In the genomic region with DNA sequence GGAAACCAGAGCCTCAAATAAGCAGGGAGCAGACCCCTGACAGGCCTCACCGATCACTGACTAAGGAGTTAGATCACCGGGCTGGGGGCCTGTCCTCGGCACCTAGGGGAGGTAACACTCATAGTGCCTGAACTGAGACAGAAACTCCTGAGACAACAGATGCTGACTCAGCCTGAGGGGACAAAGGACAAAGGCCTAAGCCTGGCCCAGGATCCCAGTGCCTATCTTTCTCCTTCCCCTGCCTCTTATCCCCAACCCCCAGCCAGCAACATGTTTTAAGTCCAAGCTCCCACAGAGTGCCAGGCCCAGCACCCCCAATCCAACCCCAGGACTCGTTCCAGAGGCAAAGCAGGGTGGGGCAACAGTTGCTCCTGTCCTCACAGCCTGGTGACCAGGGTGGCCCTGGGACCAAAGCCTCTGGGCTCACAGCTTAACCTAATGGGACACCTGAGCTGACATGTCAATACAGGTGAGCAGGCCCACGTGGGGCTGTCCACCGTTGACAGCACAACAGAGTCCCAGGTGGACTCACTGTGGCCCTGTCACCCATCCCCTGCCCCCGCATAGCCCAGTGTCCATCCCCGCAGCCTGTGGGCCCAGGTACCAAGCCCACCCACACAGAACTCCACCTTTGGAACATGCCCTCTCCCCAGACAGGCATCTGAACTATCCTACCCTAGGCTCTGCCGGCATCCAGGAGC, we compare ENCODE assay signal across 15 cellular contexts. TPM values are rescaled to one million over a fixed set of nuclear protein-coding genes. Genes with fewer than 3 reads are reported as not detected.
DNase-seq lines count a peak whose midpoint lies in the region; ATAC-seq and TF ChIP-seq lines count a peak whose summit lies in the region.
"Had no signal": no experiment of that assay in that cellular context is flagged by ENCODE, and none has a peak within 500 bp of the region (broad histone marks: within the 10 kb centered on the region; RNA-seq: fewer than 3 reads in every experiment).

No MANE protein-coding gene starts in this region.

- H3K4me1 Mint-ChIP-seq in chondrocyte (ENCODE audit: low read depth) (peaks cover 17% of the 10 kb centered on the region), WTC11 (peaks cover 17% of the 10 kb centered on the region)
- H3K4me1 Mint-ChIP-seq: central memory CD8-positive, alpha-beta T cell had no signal

- H3K36me3 ChIP-seq in BLaER1 treated with 17β-estradiol and CSF1 and Interleukin-3, amounts not matched to agents 10 nM and 100 nM: no peaks in the 10 kb centered on the region
- H3K36me3 ChIP-seq in liver (ENCODE audit: control insufficient read depth in 4 of 4, insufficient read depth in 3 of 4, low read depth in 1 of 4, low read length in 3 of 4) (no peaks in the 10 kb centered on the region), spleen (no peaks in the 10 kb centered on the region)

- H3K9me3 ChIP-seq in BLaER1 treated with 17β-estradiol and CSF1 and Interleukin-3, amounts not matched to agents 10 nM and 100 nM (replicated peaks in 1 of 11): no peaks in the 10 kb centered on the region
- no peaks in the 10 kb centered on the region for H3K9me3 ChIP-seq in liver (ENCODE audit: control insufficient read depth in 4 of 4, low read length in 3 of 4)
- no peaks in the 10 kb centered on the region for H3K9me3 ChIP-seq in spleen

- peaks cover 3% of the 10 kb centered on the region for H3K36me3 Mint-ChIP-seq in chondrocyte (ENCODE audit: low read depth)
- no peaks in the 10 kb centered on the region for H3K36me3 Mint-ChIP-seq in WTC11

- H3K27me3 Mint-ChIP-seq in chondrocyte (ENCODE audit: low read depth) (peaks cover 14% of the 10 kb centered on the region), WTC11 (ENCODE audit: low read depth) (peaks cover 5% of the 10 kb centered on the region; the same call in 1 of the 2 replicates)

- ATAC-seq in WTC11: no peak
- ATAC-seq in GM19351 (IDR thresholded peaks at IDR 0.05; ENCODE audit: unreplicated experiment): no peak
- ATAC-seq: esophagus mucosa had no signal

- H4K20me1 ChIP-seq in BLaER1 treated with 17β-estradiol and CSF1 and Interleukin-3, amounts not matched to agents 10 nM and 100 nM: no peaks in the 10 kb centered on the region

- no peak overlapping the region for H3K27ac Mint-ChIP-seq in chondrocyte (ENCODE audit: unreplicated experiment)
- no peak overlapping the region for H3K27ac Mint-ChIP-seq in WTC11
- H3K27ac Mint-ChIP-seq: activated naive CD4-positive, alpha-beta T cell treated with anti-CD3 and anti-CD28 coated beads for 36 hours had no signal

- H3K9me3 Mint-ChIP-seq in chondrocyte (ENCODE audit: low read depth) (no peaks in the 10 kb centered on the region), WTC11 (no peaks in the 10 kb centered on the region)
- H3K9me3 Mint-ChIP-seq: activated naive CD4-positive, alpha-beta T cell treated with anti-CD3 and anti-CD28 coated beads for 36 hours; central memory CD8-positive, alpha-beta T cell had no signal

- 0 out of 22 replicates have a peak overlapping the region, but pooled peaks of 1 of the 11 experiments have one; percentile 61 for H3K27ac ChIP-seq in BLaER1 treated with 17β-estradiol and CSF1 and Interleukin-3, amounts not matched to agents 10 nM and 100 nM
- H3K27ac ChIP-seq in liver (ENCODE audit: low read depth in 1 of 2, low read length in 2 of 2) (peak overlapping the region; percentile 36 to 65), spleen (peak overlapping the region in 6 of 8 donors; percentile 65 to 79 (median 74))

- peak overlapping the region in 2 of 11 experiments; percentile 15 to 29; a peak in 2 of 22 replicates for H3K9ac ChIP-seq in BLaER1 treated with 17β-estradiol and CSF1 and Interleukin-3, amounts not matched to agents 10 nM and 100 nM
- H3K9ac ChIP-seq in liver (ENCODE audit: low read depth in 1 of 2, low read length in 2 of 2): no peak overlapping the region

- no peak for TF ChIP-seq RAD21 in liver (IDR thresholded peaks at IDR 0.05)

- POLR2A ChIA-PET in WTC11 (lab: Charles Lee): no interaction called here

- H3K4me3 ChIP-seq in BLaER1 treated with 17β-estradiol and CSF1 and Interleukin-3, amounts not matched to agents 10 nM and 100 nM: no peak overlapping the region
- H3K4me3 ChIP-seq in liver (ENCODE audit: low read depth in 1 of 3, low read length in 3 of 3) (no peak overlapping the region), spleen (no peak overlapping the region)

- peak; percentile 79 for DNase-seq in chondrocyte (ENCODE audit: low spot score)
- no peak for DNase-seq in spleen
- no peak for DNase-seq in NCI-H1930 (lab: John Stamatoyannopoulos, UW)
- DNase-seq in NCI-H82 treated with DMSO at 0.1 percent for 48 hours (lab: John Stamatoyannopoulos, UW; ENCODE audit: unreplicated experiment): no peak
- no peak for DNase-seq in WTC11 (ENCODE audit: low spot score)
- DNase-seq: activated naive CD4-positive, alpha-beta T cell treated with anti-CD3 and anti-CD28 coated beads for 36 hours; DMS79 treated with DMSO at 0.1 percent for 48 hours; NCI-H1436 treated with DMSO at 0.1 percent for 48 hours; NCI-H748 treated with DMSO at 0.1 percent for 48 hours; SIG-M5 had no signal

- peaks cover 24 to 82% (median 76%) of the 10 kb centered on the region in 10 experiments for H3K4me1 ChIP-seq in BLaER1 treated with 17β-estradiol and CSF1 and Interleukin-3, amounts not matched to agents 10 nM and 100 nM
- H3K4me1 ChIP-seq in liver (ENCODE audit: control insufficient read depth in 4 of 4, insufficient read depth in 4 of 4, low read length in 3 of 4) (peaks cover 10 to 36% (median 26%) of the 10 kb centered on the region in 4 donors), spleen (peaks cover 0 to 19% (median 1%) of the 10 kb centered on the region in 6 donors)

- H3K4me2 ChIP-seq in BLaER1 treated with 17β-estradiol and CSF1 and Interleukin-3, amounts not matched to agents 10 nM and 100 nM: peak overlapping the region; percentile 12 to 95 (median 80); a peak in 19 of 22 replicates

- peaks cover 0 to 14% (median 0%) of the 10 kb centered on the region in 11 experiments; a peak in 4 of 22 replicates for H3K27me3 ChIP-seq in BLaER1 treated with 17β-estradiol and CSF1 and Interleukin-3, amounts not matched to agents 10 nM and 100 nM
- H3K27me3 ChIP-seq in liver (ENCODE audit: control insufficient read depth in 4 of 4, insufficient read depth in 4 of 4, low read length in 3 of 4) (no peaks in the 10 kb centered on the region), spleen (replicated peaks in 1 of 7) (peaks cover 0 to 9% (median 0%) of the 10 kb centered on the region in 7 donors)

- H3K4me3 Mint-ChIP-seq in chondrocyte (ENCODE audit: unreplicated experiment): no peak overlapping the region
- no peak overlapping the region for H3K4me3 Mint-ChIP-seq in WTC11
- H3K4me3 Mint-ChIP-seq: activated naive CD4-positive, alpha-beta T cell treated with anti-CD3 and anti-CD28 coated beads for 36 hours; central memory CD8-positive, alpha-beta T cell had no signal

- TF ChIP-seq POLR2A in spleen (IDR thresholded peaks at IDR 0.05): no peak

- 71% methylated on average over 9 of the region's 9 CpGs for WGBS in liver
- WGBS in spleen, 5 donors: 71 to 79% (median 78%) methylated on average over 9 of the region's 9 CpGs

- intact Hi-C loops in spleen (cut with DNase I; ENCODE audit: low total_unique reads): no loop called here

- CTCF ChIA-PET in WTC11 (lab: Charles Lee): interaction anchor here (0.8 to 7.5 kb wide), 11 partner anchors 10 to 432 kb away, joined by 3 to 56 read pairs (median 4); a partner anchor contains a TSS

- TF ChIP-seq CTCF in chondrocyte (IDR thresholded peaks at IDR 0.05): no peak
- TF ChIP-seq CTCF in liver (IDR thresholded peaks at IDR 0.05; ENCODE audit: low read depth, low read length, missing input control): no peak
- TF ChIP-seq CTCF in spleen (IDR thresholded peaks at IDR 0.05 in 8 of 11, conservative IDR thresholded peaks at IDR 0.05 in 3 of 11): no peak
- no peak for TF ChIP-seq CTCF in WTC11 (IDR thresholded peaks at IDR 0.05)

TF ChIP-seq in liver, 16 proteins besides CTCF, POLR2A, EP300 and RAD21 (continues in another document):
- TF ChIP-seq HNF4A (conservative IDR thresholded peaks at IDR 0.05): peak in 1 of 2 donors; percentile 57
- TF ChIP-seq, protein P1, sequence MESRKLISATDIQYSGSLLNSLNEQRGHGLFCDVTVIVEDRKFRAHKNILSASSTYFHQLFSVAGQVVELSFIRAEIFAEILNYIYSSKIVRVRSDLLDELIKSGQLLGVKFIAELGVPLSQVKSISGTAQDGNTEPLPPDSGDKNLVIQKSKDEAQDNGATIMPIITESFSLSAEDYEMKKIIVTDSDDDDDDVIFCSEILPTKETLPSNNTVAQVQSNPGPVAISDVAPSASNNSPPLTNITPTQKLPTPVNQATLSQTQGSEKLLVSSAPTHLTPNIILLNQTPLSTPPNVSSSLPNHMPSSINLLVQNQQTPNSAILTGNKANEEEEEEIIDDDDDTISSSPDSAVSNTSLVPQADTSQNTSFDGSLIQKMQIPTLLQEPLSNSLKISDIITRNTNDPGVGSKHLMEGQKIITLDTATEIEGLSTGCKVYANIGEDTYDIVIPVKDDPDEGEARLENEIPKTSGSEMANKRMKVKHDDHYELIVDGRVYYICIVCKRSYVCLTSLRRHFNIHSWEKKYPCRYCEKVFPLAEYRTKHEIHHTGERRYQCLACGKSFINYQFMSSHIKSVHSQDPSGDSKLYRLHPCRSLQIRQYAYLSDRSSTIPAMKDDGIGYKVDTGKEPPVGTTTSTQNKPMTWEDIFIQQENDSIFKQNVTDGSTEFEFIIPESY (IDR thresholded peaks at IDR 0.05): no peak

TF ChIP-seq in WTC11, 78 proteins besides CTCF, POLR2A, EP300 and RAD21 (continues in another document):
- TF ChIP-seq RORB (CRISPR knock-in tag; IDR thresholded peaks at IDR 0.05) (no peak), GTF2I (CRISPR knock-in tag; conservative IDR thresholded peaks at IDR 0.05) (no peak), KAT7 (CRISPR knock-in tag; IDR thresholded peaks at IDR 0.05; ENCODE audit: borderline replicate concordance) (no peak), ZNF121 (CRISPR knock-in tag; IDR thresholded peaks at IDR 0.05) (no peak)
- TF ChIP-seq, protein P2, sequence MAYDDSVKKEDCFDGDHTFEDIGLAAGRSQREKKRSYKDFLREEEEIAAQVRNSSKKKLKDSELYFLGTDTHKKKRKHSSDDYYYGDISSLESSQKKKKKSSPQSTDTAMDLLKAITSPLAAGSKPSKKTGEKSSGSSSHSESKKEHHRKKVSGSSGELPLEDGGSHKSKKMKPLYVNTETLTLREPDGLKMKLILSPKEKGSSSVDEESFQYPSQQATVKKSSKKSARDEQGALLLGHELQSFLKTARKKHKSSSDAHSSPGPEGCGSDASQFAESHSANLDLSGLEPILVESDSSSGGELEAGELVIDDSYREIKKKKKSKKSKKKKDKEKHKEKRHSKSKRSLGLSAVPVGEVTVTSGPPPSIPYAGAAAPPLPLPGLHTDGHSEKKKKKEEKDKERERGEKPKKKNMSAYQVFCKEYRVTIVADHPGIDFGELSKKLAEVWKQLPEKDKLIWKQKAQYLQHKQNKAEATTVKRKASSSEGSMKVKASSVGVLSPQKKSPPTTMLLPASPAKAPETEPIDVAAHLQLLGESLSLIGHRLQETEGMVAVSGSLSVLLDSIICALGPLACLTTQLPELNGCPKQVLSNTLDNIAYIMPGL (CRISPR knock-in tag; IDR thresholded peaks at IDR 0.05): no peak

RNA-seq across cellular contexts. Expression of a gene that starts 37.4 kb away (rescaled TPM):
- total RNA-seq in chondrocyte (8.0 to 28.6 TPM (median 10.5 TPM) in 3 replicates), liver (1 to 10 TPM; 3.1 to 6.6 TPM), spleen (10 to 100 TPM in 6 of 7 donors, 1 to 10 TPM in 1; 9.5 to 20.6 (median 13.8) TPM), WTC11 (2021) (23.5 to 28.6 TPM (median 26.8 TPM) in 3 replicates)
- polyA plus RNA-seq in liver (1 to 10 TPM in 1 of 2 donors, under 1 TPM in 1; 0.74 to 2.7 TPM), spleen (1 to 10 TPM; 1.7 to 3.7 (median 2.0) TPM)
